8 cellular contexts compared by ENCODE assay signal in genomic region chr12:55930771-55931316, GRCh38. TPM values are rescaled to one million over a fixed set of nuclear protein-coding genes. Genes with fewer than 3 reads are reported as not detected.
DNase-seq lines count a peak whose midpoint lies in the region; ATAC-seq and TF ChIP-seq lines count a peak whose summit lies in the region.

TSS of gene DGKA (plus strand) at chr12:55931162. CDS start at chr12:55936504, 5,342 bp downstream.

- no peaks in the 10 kb centered on the region for H3F3A ChIP-seq in PC-3 (ENCODE audit: low read length, unreplicated experiment)

- peaks cover 68% of the 10 kb centered on the region for H3K36me3 Mint-ChIP-seq in activated T-cell treated with anti-CD3 and anti-CD28 coated beads, Interleukin-2, amount 50 U/mL, for 24 hours (ENCODE audit: low read depth)
- peaks cover 7% of the 10 kb centered on the region for H3K36me3 Mint-ChIP-seq in natural killer cell treated with Interleukin-12 subunit alpha and Interleukin-12 subunit beta and Interleukin-15 and Interleukin-18, amount 100 ng/mL, for 72 hours

- H3K27ac Mint-ChIP-seq in activated T-cell treated with anti-CD3 and anti-CD28 coated beads, Interleukin-2, amount 50 U/mL, for 24 hours = peak within 1 kb of the TSS; percentile 98
- peak within 1 kb of the TSS; percentile 93 to 98 for H3K27ac Mint-ChIP-seq in natural killer cell treated with Interleukin-12 subunit alpha and Interleukin-12 subunit beta and Interleukin-15 and Interleukin-18, amount 100 ng/mL, for 72 hours
- peak within 1 kb of the TSS; percentile 96 to 99 for H3K27ac Mint-ChIP-seq in stimulated activated naive CD8-positive, alpha-beta T cell treated with anti-CD3 and anti-CD28 coated beads, Interleukin-15, amount 100 ng/mL, for 72 hours

- ATAC-seq in HG03354 (IDR thresholded peaks at IDR 0.05; ENCODE audit: poor library complexity, severe bottlenecking, unreplicated experiment) = peak; percentile 20
- peak; percentile 23 for ATAC-seq in PC-3
- ATAC-seq in esophagus mucosa = peak; percentile 35
- ATAC-seq in natural killer cell treated with Interleukin-12 subunit alpha and Interleukin-12 subunit beta and Interleukin-15 and Interleukin-18, amount 100 ng/mL, for 72 hours = peak in 1 of 2 donors; percentile 31
- peak; percentile 60 for ATAC-seq in stimulated activated naive CD8-positive, alpha-beta T cell treated with anti-CD3 and anti-CD28 coated beads, Interleukin-15, amount 100 ng/mL, for 72 hours
- ATAC-seq in HG03469 (IDR thresholded peaks at IDR 0.05; ENCODE audit: unreplicated experiment) = no peak

- peaks cover 9% of the 10 kb centered on the region for H3K79me2 ChIP-seq in PC-3 (ENCODE audit: low read length)

- peak within 1 kb of the TSS; percentile 38 for H3K27ac ChIP-seq in PC-3 (ENCODE audit: low read length)

- H3K27me3 ChIP-seq in PC-3 (ENCODE audit: low read length) = no peaks in the 10 kb centered on the region

- peaks cover 47% of the 10 kb centered on the region for H3K4me1 ChIP-seq in PC-3 (ENCODE audit: insufficient read depth, low read length)

- no TSS peak for BruUV-seq in PC-3 (replicated peaks; lab: Mats Ljungman, UMichigan)

- no peaks in the 10 kb centered on the region for H3K9me3 ChIP-seq in PC-3 (ENCODE audit: low read length)

- POLR2A ChIA-PET in PC-3 (lab: Charles Lee; ENCODE audit: unreplicated experiment) = interaction anchor here (0.6 kb wide), 1 partner anchor 50 kb away, joined by 3 read pairs; no protein-coding TSS in a partner anchor

- H3K4me2 ChIP-seq in PC-3 (ENCODE audit: low read length) = peak within 1 kb of the TSS; percentile 95

- H3K4me3 ChIP-seq in PC-3 (ENCODE audit: low read length) = peak within 1 kb of the TSS; percentile 82

- H4K20me1 ChIP-seq in PC-3 (ENCODE audit: low read length) = no peaks in the 10 kb centered on the region

- TF ChIP-seq CTCF in PC-3 (conservative IDR thresholded peaks at IDR 0.05; ENCODE audit: low read depth, low read length) = peak; percentile 81

- peak within 1 kb of the TSS; percentile 94 for H2AFZ ChIP-seq in PC-3 (ENCODE audit: low read length)

- no peaks in the 10 kb centered on the region for H3K36me3 ChIP-seq in PC-3 (ENCODE audit: low read depth, low read length)

- no peaks in the 10 kb centered on the region for H3K27me3 Mint-ChIP-seq in activated T-cell treated with anti-CD3 and anti-CD28 coated beads, Interleukin-2, amount 50 U/mL, for 24 hours
- no peaks in the 10 kb centered on the region for H3K27me3 Mint-ChIP-seq in natural killer cell treated with Interleukin-12 subunit alpha and Interleukin-12 subunit beta and Interleukin-15 and Interleukin-18, amount 100 ng/mL, for 72 hours
- H3K27me3 Mint-ChIP-seq in stimulated activated naive CD8-positive, alpha-beta T cell treated with anti-CD3 and anti-CD28 coated beads, Interleukin-15, amount 100 ng/mL, for 72 hours = no peaks in the 10 kb centered on the region

- H3K9me2 ChIP-seq in PC-3 (replicated peaks; ENCODE audit: low read length) = no peaks in the 10 kb centered on the region

- CTCF ChIA-PET in PC-3 (lab: Charles Lee) = interaction anchor here (0.6 to 1.4 kb wide), 7 partner anchors 9 to 1606 kb away, joined by 3 to 28 read pairs (median 3); partner anchors contain the start of genes COPZ1, DNAJC14 and ORMDL2

- intact Hi-C loops in PC-3 (cut with micrococcal nuclease) = loop anchor here (1.0 to 2.0 kb wide), 3 partner anchors 9 to 192 kb away; partner anchors contain the start of gene SUOX

- H3K4me1 Mint-ChIP-seq in activated T-cell treated with anti-CD3 and anti-CD28 coated beads, Interleukin-2, amount 50 U/mL, for 24 hours (ENCODE audit: low read depth) = peaks cover 62% of the 10 kb centered on the region
- peaks cover 56 to 67% of the 10 kb centered on the region in 2 donors for H3K4me1 Mint-ChIP-seq in natural killer cell treated with Interleukin-12 subunit alpha and Interleukin-12 subunit beta and Interleukin-15 and Interleukin-18, amount 100 ng/mL, for 72 hours (ENCODE audit: low read depth in 2 of 2)
- H3K4me1 Mint-ChIP-seq in stimulated activated naive CD8-positive, alpha-beta T cell treated with anti-CD3 and anti-CD28 coated beads, Interleukin-15, amount 100 ng/mL, for 72 hours = peaks cover 40% of the 10 kb centered on the region

- DNase-seq in DMS153 (lab: John Stamatoyannopoulos, UW) (peak; percentile 31), PC-3 (peak; percentile 75)
- DNase-seq in activated T-cell treated with anti-CD3 and anti-CD28 coated beads, Interleukin-2, amount 50 U/mL, for 24 hours = peak; percentile 84
- peak; percentile 70 for DNase-seq in natural killer cell treated with Interleukin-12 subunit alpha and Interleukin-12 subunit beta and Interleukin-15 and Interleukin-18, amount 100 ng/mL, for 72 hours (ENCODE audit: low spot score)
- peak; percentile 76 to 87 for DNase-seq in stimulated activated naive CD8-positive, alpha-beta T cell treated with anti-CD3 and anti-CD28 coated beads, Interleukin-15, amount 100 ng/mL, for 72 hours

- H3K4me3 Mint-ChIP-seq in activated T-cell treated with anti-CD3 and anti-CD28 coated beads, Interleukin-2, amount 50 U/mL, for 24 hours = peak within 1 kb of the TSS; percentile 91
- peak within 1 kb of the TSS; percentile 95 for H3K4me3 Mint-ChIP-seq in natural killer cell treated with Interleukin-12 subunit alpha and Interleukin-12 subunit beta and Interleukin-15 and Interleukin-18, amount 100 ng/mL, for 72 hours
- H3K4me3 Mint-ChIP-seq in stimulated activated naive CD8-positive, alpha-beta T cell treated with anti-CD3 and anti-CD28 coated beads, Interleukin-15, amount 100 ng/mL, for 72 hours = peak within 1 kb of the TSS; percentile 91 to 92

- no peaks in the 10 kb centered on the region for H3K9me3 Mint-ChIP-seq in activated T-cell treated with anti-CD3 and anti-CD28 coated beads, Interleukin-2, amount 50 U/mL, for 24 hours
- H3K9me3 Mint-ChIP-seq in natural killer cell treated with Interleukin-12 subunit alpha and Interleukin-12 subunit beta and Interleukin-15 and Interleukin-18, amount 100 ng/mL, for 72 hours = no peaks in the 10 kb centered on the region
- H3K9me3 Mint-ChIP-seq in stimulated activated naive CD8-positive, alpha-beta T cell treated with anti-CD3 and anti-CD28 coated beads, Interleukin-15, amount 100 ng/mL, for 72 hours = no peaks in the 10 kb centered on the region

- peak within 1 kb of the TSS; percentile 70 for H3K9ac ChIP-seq in PC-3 (ENCODE audit: low read length)

RNA-seq across cellular contexts. Expression of gene DGKA, which starts in this region (rescaled TPM):
- total RNA-seq in PC-3 (2014; rRNA removed) = 27.2 and 41.5 TPM in 2 replicates
- total RNA-seq in esophagus mucosa = 170 TPM
- 100 to 1,000 TPM in 1 of 2 donors, 10 to 100 TPM in 1; 81.9 to 168 TPM for total RNA-seq in natural killer cell treated with Interleukin-12 subunit alpha and Interleukin-12 subunit beta and Interleukin-15 and Interleukin-18, amount 100 ng/mL, for 72 hours

Comparison
In these comparisons a context has a peak if more than half of its experiments do, and no peak if none do; other contexts are left out.
1. DNase-seq: peak in every context shown above with its lines; median percentile 84 in activated T-cell treated with anti-CD3 and anti-CD28 coated beads, Interleukin-2, amount 50 U/mL, for 24 hours; 82 in stimulated activated naive CD8-positive, alpha-beta T cell treated with anti-CD3 and anti-CD28 coated beads, Interleukin-15, amount 100 ng/mL, for 72 hours; 75 in PC-3; 70 in natural killer cell treated with Interleukin-12 subunit alpha and Interleukin-12 subunit beta and Interleukin-15 and Interleukin-18, amount 100 ng/mL, for 72 hours; 31 in DMS153.